In genomic region chr3:145820175-145820574, GRCh38 we compare ENCODE assay signal across 22 cellular contexts.
DNase-seq lines count a peak whose midpoint lies in the region; ATAC-seq and TF ChIP-seq lines count a peak whose summit lies in the region.
"Had no signal": no experiment of that assay in that cellular context is flagged by ENCODE, and none has a peak within 500 bp of the region (broad histone marks: within the 10 kb centered on the region; RNA-seq: fewer than 3 reads in every experiment).

No MANE protein-coding gene starts in this region.

- no peak overlapping the region for H3K27ac Mint-ChIP-seq in natural killer cell treated with Interleukin-12 subunit alpha and Interleukin-12 subunit beta and Interleukin-15 and Interleukin-18, amount 100 ng/mL, for 72 hours
- H3K27ac Mint-ChIP-seq: CD4-positive, alpha-beta memory T cell; HFFc6 had no signal

- in situ Hi-C loops in astrocyte of the cerebellum (cut with HindIII; ENCODE audit: low sequenced_read_pairs), result no loop called here

- no peak overlapping the region for H3K4me3 Mint-ChIP-seq in natural killer cell treated with Interleukin-12 subunit alpha and Interleukin-12 subunit beta and Interleukin-15 and Interleukin-18, amount 100 ng/mL, for 72 hours
- H3K4me3 Mint-ChIP-seq: CD4-positive, alpha-beta memory T cell; HFFc6 had no signal

- no peaks in the 10 kb centered on the region for H3K27me3 Mint-ChIP-seq in natural killer cell treated with Interleukin-12 subunit alpha and Interleukin-12 subunit beta and Interleukin-15 and Interleukin-18, amount 100 ng/mL, for 72 hours
- H3K27me3 Mint-ChIP-seq: CD4-positive, alpha-beta memory T cell had no signal

- H3K4me3 ChIP-seq in astrocyte of the cerebellum (ENCODE audit: low read depth, low read length), result no peak overlapping the region
- H3K4me3 ChIP-seq: A549, HAP-1 had no signal

- no peak for TF ChIP-seq CTCF in astrocyte of the cerebellum (IDR thresholded peaks at IDR 0.05; ENCODE audit: low read depth, low read length, missing control alignments)

- H3K36me3 Mint-ChIP-seq in natural killer cell treated with Interleukin-12 subunit alpha and Interleukin-12 subunit beta and Interleukin-15 and Interleukin-18, amount 100 ng/mL, for 72 hours, result no peaks in the 10 kb centered on the region
- H3K36me3 Mint-ChIP-seq: CD4-positive, alpha-beta memory T cell had no signal

- ATAC-seq in HG03354 (IDR thresholded peaks at IDR 0.05; ENCODE audit: poor library complexity, severe bottlenecking, unreplicated experiment), result peak; percentile 59
- ATAC-seq in sciatic nerve, result no peak
- ATAC-seq in GM21423 (IDR thresholded peaks at IDR 0.05; ENCODE audit: unreplicated experiment), result no peak
- ATAC-seq in natural killer cell treated with Interleukin-12 subunit alpha and Interleukin-12 subunit beta and Interleukin-15 and Interleukin-18, amount 100 ng/mL, for 72 hours, result no peak
- ATAC-seq: A549 had no signal

- peaks cover 3% of the 10 kb centered on the region for H3K9me3 Mint-ChIP-seq in natural killer cell treated with Interleukin-12 subunit alpha and Interleukin-12 subunit beta and Interleukin-15 and Interleukin-18, amount 100 ng/mL, for 72 hours
- H3K9me3 Mint-ChIP-seq: HFFc6 had no signal

- no peaks in the 10 kb centered on the region for H3K4me1 Mint-ChIP-seq in natural killer cell treated with Interleukin-12 subunit alpha and Interleukin-12 subunit beta and Interleukin-15 and Interleukin-18, amount 100 ng/mL, for 72 hours (ENCODE audit: low read depth in 2 of 2)
- H3K4me1 Mint-ChIP-seq: CD4-positive, alpha-beta memory T cell had no signal

- DNase-seq in M059J (ENCODE audit: low read depth), result peak; percentile 11
- DNase-seq in astrocyte of the cerebellum (ENCODE audit: low read depth), result peak; percentile 16
- DNase-seq in myocyte (ENCODE audit: low read depth), result peak; percentile 25
- DNase-seq in sciatic nerve (ENCODE audit: low spot score), result no peak
- no peak for DNase-seq in natural killer cell treated with Interleukin-12 subunit alpha and Interleukin-12 subunit beta and Interleukin-15 and Interleukin-18, amount 100 ng/mL, for 72 hours (ENCODE audit: low spot score)
- DNase-seq in putamen (ENCODE audit: low spot score), result no peak
- DNase-seq: 8988T; ACHN; AML-193; C1 segment of cervical spinal cord; Calu3; CD4-positive, alpha-beta memory T cell; COR-L47; DMS53; DMS79 treated with DMSO at 0.1 percent for 48 hours; GF-D8; GOT3; HFFc6 had no signal

- intact Hi-C loops in sciatic nerve (cut with DNase I), result no loop called here

Comparison
In these comparisons a context has a peak if more than half of its experiments do, and no peak if none do; other contexts are left out.
1. DNase-seq: peak in M059J (single experiment), astrocyte of the cerebellum (single experiment) and myocyte (single experiment); none in sciatic nerve (single experiment), natural killer cell treated with Interleukin-12 subunit alpha and Interleukin-12 subunit beta and Interleukin-15 and Interleukin-18, amount 100 ng/mL, for 72 hours (single experiment) and putamen (single experiment).